In genomic region chr11:60528934-60529333, GRCh38 we compare ENCODE assay signal across 14 cellular contexts. TPM values are rescaled to one million over a fixed set of nuclear protein-coding genes. Genes with fewer than 3 reads are reported as not detected.
DNase-seq lines count a peak whose midpoint lies in the region; ATAC-seq, FAIRE-seq and TF ChIP-seq lines count a peak whose summit lies in the region.
"Had no signal": no experiment of that assay in that cellular context is flagged by ENCODE, and none has a peak within 500 bp of the region (broad histone marks: within the 10 kb centered on the region; RNA-seq: fewer than 3 reads in every experiment).

No MANE protein-coding gene starts in this region.

- H3K9me2 ChIP-seq in OCI-LY7 (ENCODE audit: insufficient read depth, low read length): no peaks in the 10 kb centered on the region

- no peaks in the 10 kb centered on the region for H4K20me1 ChIP-seq in OCI-LY7 (ENCODE audit: insufficient read depth, low read length)

- peaks cover 17% of the 10 kb centered on the region for H3K4me1 ChIP-seq in OCI-LY7 (ENCODE audit: insufficient read depth, low read length, poor library complexity, severe bottlenecking)
- H3K4me1 ChIP-seq: psoas muscle had no signal

- no peaks in the 10 kb centered on the region for H3K79me2 ChIP-seq in OCI-LY7 (ENCODE audit: insufficient read depth, low read depth, low read length)
- H3K79me2 ChIP-seq: hepatocyte had no signal

- peak overlapping the region; percentile 47 for H3K4me2 ChIP-seq in OCI-LY7 (ENCODE audit: low read length)
- H3K4me2 ChIP-seq: hepatocyte had no signal

- peak; percentile 77 for ATAC-seq in HG03095 (IDR thresholded peaks at IDR 0.05; ENCODE audit: unreplicated experiment)
- ATAC-seq in GM19035 (IDR thresholded peaks at IDR 0.05; ENCODE audit: unreplicated experiment): no peak
- ATAC-seq in GM19023 (IDR thresholded peaks at IDR 0.05; ENCODE audit: unreplicated experiment): no peak
- ATAC-seq: psoas muscle had no signal

- DNase-seq in GM19239 (ENCODE audit: insufficient read length, low spot score) (no peak), OCI-LY7 (ENCODE audit: low spot score) (peak; percentile 88), UCSD-AML1 (lab: John Stamatoyannopoulos, UW; ENCODE audit: unreplicated experiment) (no peak)
- DNase-seq in activated CD4-positive, alpha-beta T cell treated with anti-CD3 and anti-CD28 coated beads, Interleukin-2, amount 50 U/mL, for 4 hours: no peak
- DNase-seq: NCI-H1092, NCI-H82, psoas muscle had no signal

- peak overlapping the region; percentile 33 for H3K27ac ChIP-seq in OCI-LY7 (ENCODE audit: low read depth, low read length, poor library complexity, severe bottlenecking)
- H3K27ac ChIP-seq: hepatocyte, psoas muscle had no signal

- CTCF ChIA-PET in OCI-LY7 (lab: Charles Lee; ENCODE audit: unreplicated experiment): no interaction called here

- H3K36me3 ChIP-seq in OCI-LY7 (ENCODE audit: insufficient read depth, low read length): no peaks in the 10 kb centered on the region

- no peaks in the 10 kb centered on the region for H3K9me3 ChIP-seq in OCI-LY7 (ENCODE audit: low read length)
- H3K9me3 ChIP-seq: psoas muscle had no signal

- peak overlapping the region; percentile 60 for H2AFZ ChIP-seq in OCI-LY7 (ENCODE audit: low read length)
- H2AFZ ChIP-seq: hepatocyte had no signal

- POLR2A ChIA-PET in OCI-LY7 (lab: Charles Lee): interaction anchor here (0.6 to 2.3 kb wide), 7 partner anchors 10 to 68 kb away, joined by 3 to 7 read pairs (median 5); no protein-coding TSS in a partner anchor

- BruUV-seq in OCI-LY7 (replicated peaks; lab: Mats Ljungman, UMichigan): no TSS peak

- intact Hi-C loops in OCI-LY7 (cut with micrococcal nuclease; ENCODE audit: unreplicated experiment): no loop called here

- no peak overlapping the region for H3K4me3 ChIP-seq in OCI-LY7 (ENCODE audit: low read depth, low read length, poor library complexity, severe bottlenecking)
- H3K4me3 ChIP-seq: hepatocyte, psoas muscle had no signal

- no peak for TF ChIP-seq CTCF in OCI-LY7 (conservative IDR thresholded peaks at IDR 0.05; ENCODE audit: low read length)

- peak; percentile 54 for FAIRE-seq in GM19239 (lab: Jason Lieb, UNC)
- FAIRE-seq: astrocyte had no signal

RNA-seq across cellular contexts. Expression of gene MS4A13, which starts 13.7 kb away (rescaled TPM):
- total RNA-seq in OCI-LY7 (2014; rRNA removed; shearing (Covaris generic)): not detected in 2 replicates
- total RNA-seq in OCI-LY7 (2022): not detected in 2 replicates
- total RNA-seq: astrocyte; hepatocyte; lung microvascular endothelial cell; psoas muscle; T-helper 2 cell treated with Interferon-gamma antibody and Interleukin-4, amounts not matched to agents 100 ng/mL and 5 ng/mL, for 36 hours had no signal

RNA-seq across cellular contexts. Expression of gene MS4A12, which starts 36.4 kb away (rescaled TPM):
- 1.8 TPM in 1 of 2 replicates, not detected in the other for total RNA-seq in OCI-LY7 (2014; rRNA removed; shearing (Covaris generic))
- not detected in 2 replicates for total RNA-seq in OCI-LY7 (2022)
- total RNA-seq: astrocyte; hepatocyte; lung microvascular endothelial cell; psoas muscle; T-helper 2 cell treated with Interferon-gamma antibody and Interleukin-4, amounts not matched to agents 100 ng/mL and 5 ng/mL, for 36 hours had no signal
